Comparison of ENCODE assay signal across 1 cellular context in the genomic region with DNA sequence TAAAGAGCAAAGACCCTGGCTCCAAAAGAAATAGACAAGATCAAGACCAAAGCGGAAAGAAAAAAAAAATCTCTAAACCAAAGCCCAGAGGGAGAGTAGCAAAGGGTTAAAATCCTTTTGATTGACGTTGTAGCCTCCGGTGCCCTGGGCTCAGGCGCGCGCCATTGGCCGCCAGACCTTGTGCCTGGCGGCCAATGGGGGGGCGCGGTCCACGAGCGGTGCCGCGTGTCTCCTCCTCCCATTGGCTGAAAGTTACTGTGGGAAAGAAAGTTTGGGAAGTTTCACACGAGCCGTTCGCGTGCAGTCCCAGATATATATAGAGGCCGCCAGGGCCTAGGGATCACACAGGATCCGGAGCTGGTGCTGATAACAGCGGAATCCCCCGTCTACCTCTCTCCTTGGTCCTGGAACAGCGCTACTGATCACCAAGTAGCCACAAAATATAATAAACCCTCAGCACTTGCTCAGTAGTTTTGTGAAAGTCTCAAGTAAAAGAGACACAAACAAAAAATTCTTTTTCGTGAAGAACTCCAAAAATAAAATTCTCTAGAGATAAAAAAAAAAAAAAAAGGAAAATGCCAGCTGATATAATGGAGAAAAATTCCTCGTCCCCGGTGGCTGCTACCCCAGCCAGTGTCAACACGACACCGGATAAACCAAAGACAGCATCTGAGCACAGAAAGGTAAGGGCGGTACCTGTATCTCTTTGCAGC.
A peak's percentile ranks its signal among the peaks of the same experiment; 100 is the strongest.
TF ChIP-seq lines count a peak whose summit lies in the region.

A gene with protein sequence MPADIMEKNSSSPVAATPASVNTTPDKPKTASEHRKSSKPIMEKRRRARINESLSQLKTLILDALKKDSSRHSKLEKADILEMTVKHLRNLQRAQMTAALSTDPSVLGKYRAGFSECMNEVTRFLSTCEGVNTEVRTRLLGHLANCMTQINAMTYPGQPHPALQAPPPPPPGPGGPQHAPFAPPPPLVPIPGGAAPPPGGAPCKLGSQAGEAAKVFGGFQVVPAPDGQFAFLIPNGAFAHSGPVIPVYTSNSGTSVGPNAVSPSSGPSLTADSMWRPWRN (plus strand): TSS at position 343 of the 713 bp plus-strand sequence. CDS start 233 bp downstream, at position 576.

TF ChIP-seq in HCT116, 20 proteins besides CTCF, POLR2A, EP300 and RAD21 (continued from another document):
- peak; percentile 18 for TF ChIP-seq YY1 (IDR thresholded peaks at IDR 0.05; ENCODE audit: extremely low read depth, insufficient replicate concordance, low read depth, low read length)
- no peak for TF ChIP-seq SIN3A (IDR thresholded peaks at IDR 0.05; ENCODE audit: low read depth)
- no peak for TF ChIP-seq EZH2 (IDR thresholded peaks at IDR 0.05)
- no peak for TF ChIP-seq EZH2phosphoT487 (IDR thresholded peaks at IDR 0.05; ENCODE audit: borderline replicate concordance)
- no peak for TF ChIP-seq SRF (IDR thresholded peaks at IDR 0.05; ENCODE audit: low read depth)
- TF ChIP-seq CEBPB (IDR thresholded peaks at IDR 0.05; ENCODE audit: low read depth): no peak
- TF ChIP-seq ZFX (IDR thresholded peaks at IDR 0.05): no peak
- TF ChIP-seq TCF7L2 (IDR thresholded peaks at IDR 0.05; ENCODE audit: borderline replicate concordance, extremely low read depth, insufficient read depth, insufficient read length): peak; percentile 85
- TF ChIP-seq CBX3 (IDR thresholded peaks at IDR 0.05; ENCODE audit: low read depth): no peak
